In the genomic region with DNA sequence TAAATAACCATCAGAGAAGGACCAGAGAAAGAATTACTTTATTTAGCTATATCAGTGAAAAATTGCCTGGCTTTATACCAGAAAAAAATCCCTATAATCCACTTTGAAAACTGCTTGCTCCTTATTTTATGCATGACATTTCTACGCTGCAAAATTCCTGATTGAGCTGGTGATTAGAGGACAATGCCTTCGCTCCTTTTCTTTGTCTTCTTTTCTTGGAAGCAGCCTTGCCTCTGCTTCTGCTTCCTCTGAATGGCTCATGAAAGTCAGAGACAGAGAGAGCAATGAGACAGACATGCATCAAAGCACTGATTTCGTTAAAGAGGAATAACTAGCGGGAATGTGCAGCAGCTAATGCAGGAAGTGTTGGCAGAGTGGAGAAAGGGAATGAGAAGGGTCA, we compare ENCODE assay signal across 16 cellular contexts.
DNase-seq lines count a peak whose midpoint lies in the region; TF ChIP-seq lines count a peak whose summit lies in the region.
"Had no signal": no experiment of that assay in that cellular context is flagged by ENCODE, and none has a peak within 500 bp of the region (broad histone marks: within the 10 kb centered on the region; RNA-seq: fewer than 3 reads in every experiment).

No MANE protein-coding gene starts in this region.

- H3K27ac Mint-ChIP-seq in brain, result peak overlapping the region in 4 of 5 experiments; percentile 13 to 55 (median 24)
- H3K27ac Mint-ChIP-seq in type B pancreatic cell, result peak overlapping the region; percentile 12
- no peak overlapping the region for H3K27ac Mint-ChIP-seq in immature natural killer cell
- H3K27ac Mint-ChIP-seq: CD8-positive, alpha-beta T cell had no signal

- no peaks in the 10 kb centered on the region for H3K36me3 Mint-ChIP-seq in brain
- no peaks in the 10 kb centered on the region for H3K36me3 Mint-ChIP-seq in type B pancreatic cell
- no peaks in the 10 kb centered on the region for H3K36me3 Mint-ChIP-seq in immature natural killer cell
- H3K36me3 Mint-ChIP-seq: CD8-positive, alpha-beta T cell had no signal

- H3K27me3 Mint-ChIP-seq in brain (no peaks in the 10 kb centered on the region), type B pancreatic cell (peaks cover 4% of the 10 kb centered on the region), immature natural killer cell (ENCODE audit: low read depth in 3 of 3) (peaks cover 0 to 3% (median 3%) of the 10 kb centered on the region in 3 donors)

- no peak for TF ChIP-seq CTCF in brain (conservative IDR thresholded peaks at IDR 0.05)
- TF ChIP-seq CTCF in type B pancreatic cell (conservative IDR thresholded peaks at IDR 0.05), result no peak
- TF ChIP-seq CTCF in GM10266 (IDR thresholded peaks at IDR 0.05; ENCODE audit: control insufficient read depth, insufficient read depth, low read depth, missing control alignments), result no peak

- H3K4me3 Mint-ChIP-seq in brain (no peak overlapping the region), type B pancreatic cell (no peak overlapping the region), immature natural killer cell (no peak overlapping the region)
- H3K4me3 Mint-ChIP-seq: CD8-positive, alpha-beta T cell had no signal

- DNase-seq in M059J (ENCODE audit: low read depth) (peak; percentile 10), left kidney (ENCODE audit: low read depth, low spot score) (peak; percentile 8), type B pancreatic cell (ENCODE audit: extremely low spot score, unreplicated experiment) (no peak), GM10266 (ENCODE audit: extremely low spot score) (no peak), SIG-M5 (lab: John Stamatoyannopoulos, UW) (no peak), immature natural killer cell (no peak)
- DNase-seq: Calu3; CD8-positive, alpha-beta T cell; DMS53; KBM-7; NCI-H1417 treated with DMSO at 0.1 percent for 48 hours; NCI-H187 treated with DMSO at 0.1 percent for 48 hours; NCI-H345; NCI-H524 treated with DMSO at 0.1 percent for 48 hours; SK-N-SH had no signal

- peaks cover 29% of the 10 kb centered on the region for H3K4me1 Mint-ChIP-seq in brain
- H3K4me1 Mint-ChIP-seq in type B pancreatic cell (ENCODE audit: unreplicated experiment), result peaks cover 27% of the 10 kb centered on the region
- H3K4me1 Mint-ChIP-seq in immature natural killer cell, result no peaks in the 10 kb centered on the region

- peaks cover 0 to 7% (median 3%) of the 10 kb centered on the region in 5 experiments for H3K9me3 Mint-ChIP-seq in brain
- peaks cover 6% of the 10 kb centered on the region for H3K9me3 Mint-ChIP-seq in type B pancreatic cell
- peaks cover 0 to 3% (median 0%) of the 10 kb centered on the region in 6 donors for H3K9me3 Mint-ChIP-seq in immature natural killer cell

Comparison
In these comparisons a context has a peak if more than half of its experiments do, and no peak if none do; other contexts are left out.
1. DNase-seq: peak in M059J (single experiment) and left kidney (single experiment); none in type B pancreatic cell (single experiment), GM10266 (single experiment), SIG-M5 (single experiment) and immature natural killer cell (0 of 3).
2. H3K27ac Mint-ChIP-seq: peak in brain (4 of 5) and type B pancreatic cell (single experiment); none in immature natural killer cell (0 of 6).